In the genomic region with DNA sequence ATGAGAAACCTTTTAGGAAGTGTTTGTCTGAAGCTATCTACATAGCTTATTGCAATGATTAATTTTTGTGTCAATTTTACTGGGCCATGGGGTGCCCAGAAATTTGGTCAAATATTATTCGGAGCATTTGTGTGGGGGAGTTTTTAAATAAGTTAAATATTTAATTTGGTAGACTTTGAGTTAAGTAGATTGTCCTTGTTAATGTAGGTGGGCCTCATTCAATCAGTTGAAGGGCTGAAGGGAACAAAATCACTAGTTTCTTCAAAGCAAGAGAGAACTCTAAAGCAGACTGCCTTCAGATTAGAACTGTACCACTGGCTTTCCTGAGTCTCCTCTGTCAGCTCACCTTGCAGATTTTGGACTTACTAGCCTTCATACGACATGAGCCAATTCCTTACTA, we compare ENCODE assay signal across 24 cellular contexts.
"Had no signal": no experiment of that assay in that cellular context is flagged by ENCODE, and none has a peak within 500 bp of the region (broad histone marks: within the 10 kb centered on the region; RNA-seq: fewer than 3 reads in every experiment).

No MANE protein-coding gene starts in this region.

- H3K4me3 ChIP-seq: coronary artery, dorsolateral prefrontal cortex, esophagus muscularis mucosa, esophagus squamous epithelium, gastrocnemius medialis, gastroesophageal sphincter, heart left ventricle, heart right ventricle had no signal

- H3K4me1 ChIP-seq: esophagus muscularis mucosa, esophagus squamous epithelium, foreskin keratinocyte, gastrocnemius medialis, gastroesophageal sphincter had no signal

- FAIRE-seq: endothelial cell of umbilical vein had no signal

- DNase-seq: cortex of kidney; dermis blood vessel endothelial cell; dorsolateral prefrontal cortex; effector CD4-positive, alpha-beta T cell; effector CD8-positive, alpha-beta T cell; effector memory CD4-positive, alpha-beta T cell; effector memory CD8-positive, alpha-beta T cell; endodermal cell; erythroblast; esophagus squamous epithelium; foreskin fibroblast; foreskin keratinocyte; foreskin melanocyte; gastrocnemius medialis; glutamatergic neuron; head of caudate nucleus; heart left ventricle; heart right ventricle had no signal

- H3K9me3 ChIP-seq: esophagus muscularis mucosa, gastrocnemius medialis, gastroesophageal sphincter, heart left ventricle had no signal

- ATAC-seq: effector memory CD8-positive, alpha-beta T cell; esophagus mucosa; foreskin keratinocyte; gastrocnemius medialis; gastroesophageal sphincter; heart left ventricle; heart right ventricle had no signal

- H3K27me3 ChIP-seq: dorsolateral prefrontal cortex, esophagus muscularis mucosa, esophagus squamous epithelium, foreskin keratinocyte, gastrocnemius medialis, gastroesophageal sphincter, heart left ventricle, heart right ventricle had no signal

- H3K27ac ChIP-seq: coronary artery, dorsolateral prefrontal cortex, epithelial cell of prostate, esophagus muscularis mucosa, esophagus squamous epithelium, foreskin keratinocyte, gastrocnemius medialis, gastroesophageal sphincter, heart left ventricle, heart right ventricle had no signal

- H3K36me3 ChIP-seq: esophagus muscularis mucosa, esophagus squamous epithelium, gastrocnemius medialis, gastroesophageal sphincter, heart left ventricle, heart right ventricle had no signal
